Comparison of ENCODE assay signal across 1 cellular context in the genomic region with DNA sequence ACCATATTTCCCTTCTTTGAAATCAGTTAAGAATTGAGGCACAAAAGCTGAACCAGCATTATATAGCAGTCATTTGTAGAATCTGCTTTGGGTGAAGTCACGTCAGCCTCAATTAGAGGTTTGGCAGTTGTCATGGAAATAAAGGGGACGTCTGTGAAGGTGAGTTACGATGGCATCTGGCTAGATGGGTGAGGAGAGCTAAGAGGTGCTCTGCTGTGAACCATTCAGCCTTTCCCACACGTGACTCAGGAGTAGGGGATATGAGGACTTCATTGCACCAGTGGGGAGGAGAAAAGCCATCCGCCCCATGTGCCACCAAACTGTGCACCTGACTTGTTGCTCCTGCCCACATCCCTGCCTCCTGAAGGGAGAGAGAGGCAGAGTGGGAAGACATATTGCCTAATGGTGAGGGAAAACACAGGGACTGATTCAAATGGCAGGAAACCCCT.
TF ChIP-seq lines count a peak whose summit lies in the region.

No MANE protein-coding gene starts in this region.

TF ChIP-seq in GM12878, 131 proteins besides CTCF, POLR2A, EP300 and RAD21:
- TF ChIP-seq IKZF1 (conservative IDR thresholded peaks at IDR 0.05): no peak
- TF ChIP-seq, protein P1, sequence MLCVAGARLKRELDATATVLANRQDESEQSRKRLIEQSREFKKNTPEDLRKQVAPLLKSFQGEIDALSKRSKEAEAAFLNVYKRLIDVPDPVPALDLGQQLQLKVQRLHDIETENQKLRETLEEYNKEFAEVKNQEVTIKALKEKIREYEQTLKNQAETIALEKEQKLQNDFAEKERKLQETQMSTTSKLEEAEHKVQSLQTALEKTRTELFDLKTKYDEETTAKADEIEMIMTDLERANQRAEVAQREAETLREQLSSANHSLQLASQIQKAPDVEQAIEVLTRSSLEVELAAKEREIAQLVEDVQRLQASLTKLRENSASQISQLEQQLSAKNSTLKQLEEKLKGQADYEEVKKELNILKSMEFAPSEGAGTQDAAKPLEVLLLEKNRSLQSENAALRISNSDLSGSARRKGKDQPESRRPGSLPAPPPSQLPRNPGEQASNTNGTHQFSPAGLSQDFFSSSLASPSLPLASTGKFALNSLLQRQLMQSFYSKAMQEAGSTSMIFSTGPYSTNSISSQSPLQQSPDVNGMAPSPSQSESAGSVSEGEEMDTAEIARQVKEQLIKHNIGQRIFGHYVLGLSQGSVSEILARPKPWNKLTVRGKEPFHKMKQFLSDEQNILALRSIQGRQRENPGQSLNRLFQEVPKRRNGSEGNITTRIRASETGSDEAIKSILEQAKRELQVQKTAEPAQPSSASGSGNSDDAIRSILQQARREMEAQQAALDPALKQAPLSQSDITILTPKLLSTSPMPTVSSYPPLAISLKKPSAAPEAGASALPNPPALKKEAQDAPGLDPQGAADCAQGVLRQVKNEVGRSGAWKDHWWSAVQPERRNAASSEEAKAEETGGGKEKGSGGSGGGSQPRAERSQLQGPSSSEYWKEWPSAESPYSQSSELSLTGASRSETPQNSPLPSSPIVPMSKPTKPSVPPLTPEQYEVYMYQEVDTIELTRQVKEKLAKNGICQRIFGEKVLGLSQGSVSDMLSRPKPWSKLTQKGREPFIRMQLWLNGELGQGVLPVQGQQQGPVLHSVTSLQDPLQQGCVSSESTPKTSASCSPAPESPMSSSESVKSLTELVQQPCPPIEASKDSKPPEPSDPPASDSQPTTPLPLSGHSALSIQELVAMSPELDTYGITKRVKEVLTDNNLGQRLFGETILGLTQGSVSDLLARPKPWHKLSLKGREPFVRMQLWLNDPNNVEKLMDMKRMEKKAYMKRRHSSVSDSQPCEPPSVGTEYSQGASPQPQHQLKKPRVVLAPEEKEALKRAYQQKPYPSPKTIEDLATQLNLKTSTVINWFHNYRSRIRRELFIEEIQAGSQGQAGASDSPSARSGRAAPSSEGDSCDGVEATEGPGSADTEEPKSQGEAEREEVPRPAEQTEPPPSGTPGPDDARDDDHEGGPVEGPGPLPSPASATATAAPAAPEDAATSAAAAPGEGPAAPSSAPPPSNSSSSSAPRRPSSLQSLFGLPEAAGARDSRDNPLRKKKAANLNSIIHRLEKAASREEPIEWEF (IDR thresholded peaks at IDR 0.05; ENCODE audit: insufficient replicate concordance, low read depth, low read length): no peak
- TF ChIP-seq POLR2AphosphoS5 (IDR thresholded peaks at IDR 0.05; ENCODE audit: low read length): 0 out of 2 replicates have a peak, but pooled peaks have one; percentile 40
- TF ChIP-seq, protein P2, sequence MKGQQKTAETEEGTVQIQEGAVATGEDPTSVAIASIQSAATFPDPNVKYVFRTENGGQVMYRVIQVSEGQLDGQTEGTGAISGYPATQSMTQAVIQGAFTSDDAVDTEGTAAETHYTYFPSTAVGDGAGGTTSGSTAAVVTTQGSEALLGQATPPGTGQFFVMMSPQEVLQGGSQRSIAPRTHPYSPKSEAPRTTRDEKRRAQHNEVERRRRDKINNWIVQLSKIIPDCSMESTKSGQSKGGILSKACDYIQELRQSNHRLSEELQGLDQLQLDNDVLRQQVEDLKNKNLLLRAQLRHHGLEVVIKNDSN (IDR thresholded peaks at IDR 0.05; ENCODE audit: borderline replicate concordance, extremely low read length, insufficient read depth, low read depth, low read length): peak; percentile 28
- TF ChIP-seq CREM (IDR thresholded peaks at IDR 0.05; ENCODE audit: low read depth): no peak
- TF ChIP-seq BCL11A (IDR thresholded peaks at IDR 0.05; ENCODE audit: low read depth, low read length): 0 out of 2 replicates have a peak, but pooled peaks have one; percentile 18
- TF ChIP-seq, protein P3, sequence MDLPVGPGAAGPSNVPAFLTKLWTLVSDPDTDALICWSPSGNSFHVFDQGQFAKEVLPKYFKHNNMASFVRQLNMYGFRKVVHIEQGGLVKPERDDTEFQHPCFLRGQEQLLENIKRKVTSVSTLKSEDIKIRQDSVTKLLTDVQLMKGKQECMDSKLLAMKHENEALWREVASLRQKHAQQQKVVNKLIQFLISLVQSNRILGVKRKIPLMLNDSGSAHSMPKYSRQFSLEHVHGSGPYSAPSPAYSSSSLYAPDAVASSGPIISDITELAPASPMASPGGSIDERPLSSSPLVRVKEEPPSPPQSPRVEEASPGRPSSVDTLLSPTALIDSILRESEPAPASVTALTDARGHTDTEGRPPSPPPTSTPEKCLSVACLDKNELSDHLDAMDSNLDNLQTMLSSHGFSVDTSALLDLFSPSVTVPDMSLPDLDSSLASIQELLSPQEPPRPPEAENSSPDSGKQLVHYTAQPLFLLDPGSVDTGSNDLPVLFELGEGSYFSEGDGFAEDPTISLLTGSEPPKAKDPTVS (IDR thresholded peaks at IDR 0.05; ENCODE audit: low read depth, low read length): no peak
